26 cellular contexts compared by ENCODE assay signal in genomic region chr2:11094021-11094810, GRCh38.
"Had no signal": no experiment of that assay in that cellular context is flagged by ENCODE, and none has a peak within 500 bp of the region (broad histone marks: within the 10 kb centered on the region; RNA-seq: fewer than 3 reads in every experiment).

No MANE protein-coding gene starts in this region.

- DNase-seq: activated CD4-positive, alpha-beta memory T cell treated with anti-CD3 and anti-CD28 coated beads for 36 hours; activated CD4-positive, alpha-beta T cell treated with anti-CD3 and anti-CD28 coated beads, Interleukin-2, amount 10 ng/mL, durations not matched to agents 7 days and 5 days; activated CD4-positive, CD25-positive, alpha-beta regulatory T cell; activated CD8-positive, alpha-beta memory T cell treated with anti-CD3 and anti-CD28 coated beads for 24 hours; activated naive CD4-positive, alpha-beta T cell; activated T-cell treated with anti-CD3 and anti-CD28 coated beads, Interleukin-2, amount 50 U/mL, for 72 hours; aorta; Karpas-422; MM.1S; NCI-H1105; NCI-H1436; NCI-H187; NCI-H510A treated with DMSO at 0.1 percent for 48 hours; NCI-H69; NK-92 treated with Interleukin-12 subunit alpha and Interleukin-12 subunit beta, amount 100 ng/mL, for 24 hours; OCI-M1; RPMI8226; T-helper 1 cell had no signal

- H3K4me3 Mint-ChIP-seq: activated CD4-positive, alpha-beta memory T cell treated with anti-CD3 and anti-CD28 coated beads for 36 hours; activated CD4-positive, alpha-beta T cell treated with anti-CD3 and anti-CD28 coated beads, Interleukin-2, amount 10 ng/mL, durations not matched to agents 7 days and 5 days; activated naive CD4-positive, alpha-beta T cell treated with anti-CD3 and anti-CD28 coated beads, Interleukin-2, amount 50 U/mL, for 24 hours; activated T-cell treated with anti-CD3 and anti-CD28 coated beads, Interleukin-2, amount 50 U/mL, for 72 hours had no signal

- H3K27ac ChIP-seq: breast epithelium, SK-N-MC, VCaP had no signal

- H3K9me3 Mint-ChIP-seq: activated CD4-positive, alpha-beta memory T cell treated with anti-CD3 and anti-CD28 coated beads for 36 hours; activated CD4-positive, alpha-beta T cell treated with anti-CD3 and anti-CD28 coated beads, Interleukin-2, amount 10 ng/mL, durations not matched to agents 7 days and 5 days; activated naive CD4-positive, alpha-beta T cell treated with anti-CD3 and anti-CD28 coated beads, Interleukin-2, amount 50 U/mL, for 24 hours; activated T-cell treated with anti-CD3 and anti-CD28 coated beads, Interleukin-2, amount 50 U/mL, for 72 hours; activated T-helper 2 cell treated with anti-CD3 and anti-CD28 coated beads, Interferon-gamma antibody, Interleukin-2, Interleukin-4, amounts not matched to agents 10 μg/mL and 5 μg/mL and 100 μg/mL, durations not matched to agents 14 hours and 24 hours and 36 hours had no signal

- H3K9me3 ChIP-seq: breast epithelium had no signal

- H3K36me3 ChIP-seq: breast epithelium had no signal

- H3K27me3 Mint-ChIP-seq: activated CD4-positive, alpha-beta memory T cell treated with anti-CD3 and anti-CD28 coated beads for 36 hours; activated naive CD4-positive, alpha-beta T cell treated with anti-CD3 and anti-CD28 coated beads, Interleukin-2, amount 50 U/mL, for 24 hours had no signal

- H3K4me3 ChIP-seq: breast epithelium, K562, SK-N-MC had no signal

- H3K27me3 ChIP-seq: breast epithelium had no signal

- H3K27ac Mint-ChIP-seq: activated CD4-positive, alpha-beta memory T cell treated with anti-CD3 and anti-CD28 coated beads for 36 hours; activated CD4-positive, alpha-beta T cell treated with anti-CD3 and anti-CD28 coated beads, Interleukin-2, amount 10 ng/mL, durations not matched to agents 7 days and 5 days; activated naive CD4-positive, alpha-beta T cell treated with anti-CD3 and anti-CD28 coated beads, Interleukin-2, amount 50 U/mL, for 24 hours; activated T-cell treated with anti-CD3 and anti-CD28 coated beads, Interleukin-2, amount 50 U/mL, for 72 hours; activated T-helper 2 cell treated with anti-CD3 and anti-CD28 coated beads, Interferon-gamma antibody, Interleukin-2, Interleukin-4, amounts not matched to agents 10 μg/mL and 5 μg/mL and 100 μg/mL, durations not matched to agents 14 hours and 24 hours and 36 hours had no signal

- H3K4me1 Mint-ChIP-seq: activated CD4-positive, alpha-beta T cell treated with anti-CD3 and anti-CD28 coated beads, Interleukin-2, amount 10 ng/mL, durations not matched to agents 7 days and 5 days; activated naive CD4-positive, alpha-beta T cell treated with anti-CD3 and anti-CD28 coated beads, Interleukin-2, amount 50 U/mL, for 24 hours had no signal

- H3K4me1 ChIP-seq: breast epithelium had no signal

- H3K36me3 Mint-ChIP-seq: activated CD4-positive, alpha-beta memory T cell treated with anti-CD3 and anti-CD28 coated beads for 36 hours; activated naive CD4-positive, alpha-beta T cell treated with anti-CD3 and anti-CD28 coated beads, Interleukin-2, amount 50 U/mL, for 24 hours had no signal

- ATAC-seq: activated T-cell treated with anti-CD3 and anti-CD28 coated beads, Interleukin-2, amount 50 U/mL, for 72 hours; K562; Panc1; Right ventricle myocardium inferior had no signal
